In the genomic region with DNA sequence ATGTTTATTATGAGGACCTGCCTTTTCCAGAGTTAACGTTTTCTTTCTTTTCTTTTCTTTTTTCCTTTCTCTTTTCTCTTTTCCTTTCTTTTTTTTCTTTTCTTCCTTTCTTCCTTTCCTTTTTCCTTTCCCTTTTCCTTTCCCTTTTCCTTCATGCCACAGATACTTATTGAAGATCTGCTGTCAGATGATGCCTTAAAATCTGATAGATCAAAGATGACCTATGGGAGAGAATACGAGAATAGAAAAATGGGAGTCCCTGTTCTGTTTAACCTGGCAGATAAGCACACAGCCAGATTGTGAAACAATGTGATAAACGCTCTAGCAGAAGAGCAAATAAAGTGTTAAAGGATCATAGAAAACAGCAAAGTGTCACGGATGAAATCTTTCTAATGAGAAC, we compare ENCODE assay signal across 15 cellular contexts. TPM values are rescaled to one million over a fixed set of nuclear protein-coding genes. Genes with fewer than 3 reads are reported as not detected.
DNase-seq lines count a peak whose midpoint lies in the region; ATAC-seq and TF ChIP-seq lines count a peak whose summit lies in the region.
"Had no signal": no experiment of that assay in that cellular context is flagged by ENCODE, and none has a peak within 500 bp of the region (broad histone marks: within the 10 kb centered on the region; RNA-seq: fewer than 3 reads in every experiment).

No MANE protein-coding gene starts in this region.

- no peak overlapping the region for H2AFZ ChIP-seq in KMS-11 (ENCODE audit: low read depth)

- no peak for TF ChIP-seq CTCF in KMS-11 (conservative IDR thresholded peaks at IDR 0.05; ENCODE audit: low read depth, low read length)
- no peak for TF ChIP-seq CTCF in osteocyte (IDR thresholded peaks at IDR 0.05)

- no peaks in the 10 kb centered on the region for H3K27me3 Mint-ChIP-seq in osteocyte (ENCODE audit: unreplicated experiment)
- H3K27me3 Mint-ChIP-seq: activated B cell treated with CpG ODN at 0.5 μM for 24 hours had no signal

- no peak overlapping the region for H3K9ac ChIP-seq in KMS-11

- no peak overlapping the region for H3K27ac ChIP-seq in KMS-11
- H3K27ac ChIP-seq: colonic mucosa had no signal

- peak; percentile 21 for DNase-seq in NOMO-1 treated with DMSO at 0.1 percent for 48 hours (lab: John Stamatoyannopoulos, UW; ENCODE audit: unreplicated experiment)
- DNase-seq in NOMO-1 treated with dmso at 0.1 percent for 144 hours (lab: John Stamatoyannopoulos, UW; ENCODE audit: unreplicated experiment): no peak
- DNase-seq in amniotic epithelial cell (ENCODE audit: low read depth): peak; percentile 36
- DNase-seq in osteocyte (ENCODE audit: extremely low spot score, unreplicated experiment): no peak
- DNase-seq in NCI-H1105 treated with DMSO at 0.1 percent for 48 hours (lab: John Stamatoyannopoulos, UW): no peak
- DNase-seq: activated B cell treated with CpG ODN at 0.5 μM for 24 hours; activated naive CD4-positive, alpha-beta T cell; GDM1; immature natural killer cell; natural killer cell; RPMI8226 had no signal

- ATAC-seq in GM18909 (IDR thresholded peaks at IDR 0.05; ENCODE audit: poor library complexity, unreplicated experiment): no peak
- no peak for ATAC-seq in HG03025 (IDR thresholded peaks at IDR 0.05; ENCODE audit: low FRiP score, unreplicated experiment)
- ATAC-seq: natural killer cell had no signal

- no peaks in the 10 kb centered on the region for H3K36me3 Mint-ChIP-seq in osteocyte (ENCODE audit: unreplicated experiment)
- H3K36me3 Mint-ChIP-seq: immature natural killer cell, natural killer cell had no signal

- no peaks in the 10 kb centered on the region for H3K27me3 ChIP-seq in KMS-11 (ENCODE audit: insufficient read depth, low read depth)
- H3K27me3 ChIP-seq: colonic mucosa had no signal

- peak overlapping the region; percentile 51 for H3K27ac Mint-ChIP-seq in osteocyte (ENCODE audit: unreplicated experiment)
- H3K27ac Mint-ChIP-seq: activated B cell treated with CpG ODN at 0.5 μM for 24 hours had no signal

- peaks cover 32% of the 10 kb centered on the region for H3K4me1 Mint-ChIP-seq in osteocyte (ENCODE audit: unreplicated experiment)

- H3K79me2 ChIP-seq in KMS-11 (ENCODE audit: insufficient read depth, low read depth): peaks cover 97% of the 10 kb centered on the region

- 0 out of 2 replicates have a peak, but pooled peaks cover 6% of the 10 kb centered on the region for H4K20me1 ChIP-seq in KMS-11 (ENCODE audit: insufficient read depth)

- H3K4me1 ChIP-seq in KMS-11 (ENCODE audit: low read depth, poor library complexity, severe bottlenecking): peaks cover 60% of the 10 kb centered on the region

- no peak overlapping the region for H3K4me3 ChIP-seq in KMS-11 (IDR thresholded peaks at IDR 0.05; ENCODE audit: insufficient read depth, low read depth, low read length)
- H3K4me3 ChIP-seq: colonic mucosa had no signal

- H3K4me3 Mint-ChIP-seq in osteocyte (ENCODE audit: unreplicated experiment): no peak overlapping the region
- H3K4me3 Mint-ChIP-seq: activated B cell treated with CpG ODN at 0.5 μM for 24 hours, natural killer cell had no signal

- H3K36me3 ChIP-seq in KMS-11 (ENCODE audit: insufficient read depth): no peaks in the 10 kb centered on the region
- H3K36me3 ChIP-seq: colonic mucosa had no signal

- 0 out of 2 replicates have a peak overlapping the region, but pooled peaks have one; percentile 54 for H3K4me2 ChIP-seq in KMS-11

- no peaks in the 10 kb centered on the region for H3K9me3 Mint-ChIP-seq in osteocyte (ENCODE audit: unreplicated experiment)
- H3K9me3 Mint-ChIP-seq: activated B cell treated with CpG ODN at 0.5 μM for 24 hours, immature natural killer cell, natural killer cell had no signal

RNA-seq across cellular contexts. Expression of a gene that starts 38.9 kb away (rescaled TPM):
- 29.3 and 39.3 TPM in 2 replicates for total RNA-seq in osteocyte

Comparison
In these comparisons a context has a peak if more than half of its experiments do, and no peak if none do; other contexts are left out.
1. DNase-seq: peak in NOMO-1 treated with DMSO at 0.1 percent for 48 hours (single experiment) and amniotic epithelial cell (single experiment); none in NOMO-1 treated with dmso at 0.1 percent for 144 hours (single experiment), osteocyte (single experiment) and NCI-H1105 treated with DMSO at 0.1 percent for 48 hours (single experiment).